ENCODE assay signal across 9 cellular contexts in genomic region chr12:124294686-124295315, GRCh38. TPM values are rescaled to one million over a fixed set of nuclear protein-coding genes. Genes with fewer than 3 reads are reported as not detected.
DNase-seq lines count a peak whose midpoint lies in the region; ATAC-seq and TF ChIP-seq lines count a peak whose summit lies in the region.
"Had no signal": no experiment of that assay in that cellular context is flagged by ENCODE, and none has a peak within 500 bp of the region (broad histone marks: within the 10 kb centered on the region; RNA-seq: fewer than 3 reads in every experiment).

Gene RFLNA, plus strand, starts transcription at chr12:124295093. Its CDS starts 337 bp downstream, at chr12:124295430.

- TF ChIP-seq CTCF in retinal pigment epithelial cell (conservative IDR thresholded peaks at IDR 0.05; ENCODE audit: low read depth, low read length), result no peak
- no peak for TF ChIP-seq CTCF in GM20000 (IDR thresholded peaks at IDR 0.05; ENCODE audit: extremely low read depth, missing control alignments)

- no peaks in the 10 kb centered on the region for H3K36me3 Mint-ChIP-seq in activated CD8-positive, alpha-beta T cell treated with anti-CD3 and anti-CD28 coated beads, Interleukin-2, amount 10 ng/mL, durations not matched to agents 7 days and 5 days (ENCODE audit: low read depth)
- H3K36me3 Mint-ChIP-seq: activated naive CD8-positive, alpha-beta T cell had no signal

- no peak within 1 kb of the TSS for H3K27ac ChIP-seq in right cardiac atrium (ENCODE audit: low read length)

- no peaks in the 10 kb centered on the region for H3K9me3 Mint-ChIP-seq in activated CD8-positive, alpha-beta T cell treated with anti-CD3 and anti-CD28 coated beads, Interleukin-2, amount 10 ng/mL, durations not matched to agents 7 days and 5 days (ENCODE audit: insufficient read depth)

- CTCF ChIA-PET in activated CD8-positive, alpha-beta T cell treated with anti-CD3 and anti-CD28 coated beads, Interleukin-2, amount 10 ng/mL, durations not matched to agents 7 days and 5 days (lab: Charles Lee), result no interaction called here

- peaks cover 38% of the 10 kb centered on the region for H3K27me3 Mint-ChIP-seq in activated CD8-positive, alpha-beta T cell treated with anti-CD3 and anti-CD28 coated beads, Interleukin-2, amount 10 ng/mL, durations not matched to agents 7 days and 5 days (ENCODE audit: low read depth)

- 3% methylated on average over 63 of the region's 63 CpGs for WGBS in right cardiac atrium

- H3K9me3 ChIP-seq in right cardiac atrium (ENCODE audit: control insufficient read depth, low read length), result no peaks in the 10 kb centered on the region

- no peak within 1 kb of the TSS for H3K27ac Mint-ChIP-seq in activated CD8-positive, alpha-beta T cell treated with anti-CD3 and anti-CD28 coated beads, Interleukin-2, amount 10 ng/mL, durations not matched to agents 7 days and 5 days
- H3K27ac Mint-ChIP-seq: activated naive CD8-positive, alpha-beta T cell had no signal

- no peaks in the 10 kb centered on the region for H3K4me1 ChIP-seq in right cardiac atrium (ENCODE audit: control insufficient read depth, insufficient read depth, low read length)

- DNase-seq in GM03348 (ENCODE audit: low spot score) (peak; percentile 79), right cardiac atrium (peak in 1 of 3 donors; percentile 72), retinal pigment epithelial cell (ENCODE audit: low read depth) (no peak), GM20000 (ENCODE audit: low spot score) (no peak), NCI-H2081 treated with DMSO at 0.1 percent for 48 hours (lab: John Stamatoyannopoulos, UW) (no peak)
- no peak for DNase-seq in activated CD8-positive, alpha-beta T cell treated with anti-CD3 and anti-CD28 coated beads, Interleukin-2, amount 10 ng/mL, durations not matched to agents 7 days and 5 days

- ATAC-seq in activated CD8-positive, alpha-beta T cell treated with anti-CD3 and anti-CD28 coated beads, Interleukin-2, amount 10 ng/mL, durations not matched to agents 7 days and 5 days, result peak; percentile 37
- ATAC-seq in right cardiac atrium (peak; percentile 74), HG03571 (IDR thresholded peaks at IDR 0.05; ENCODE audit: unreplicated experiment) (no peak), GM21619 (IDR thresholded peaks at IDR 0.05; ENCODE audit: unreplicated experiment) (no peak)

- peak within 1 kb of the TSS; percentile 45 for H3K4me3 ChIP-seq in right cardiac atrium (ENCODE audit: low read length)
- H3K4me3 ChIP-seq in retinal pigment epithelial cell (ENCODE audit: low read length), result peak within 1 kb of the TSS; percentile 46

- POLR2A ChIA-PET in activated CD8-positive, alpha-beta T cell treated with anti-CD3 and anti-CD28 coated beads, Interleukin-2, amount 10 ng/mL, durations not matched to agents 7 days and 5 days (lab: Charles Lee), result no interaction called here

- H3K27me3 ChIP-seq in right cardiac atrium (ENCODE audit: control insufficient read depth, insufficient read depth), result no peaks in the 10 kb centered on the region

- no peak within 1 kb of the TSS for H3K4me3 Mint-ChIP-seq in activated CD8-positive, alpha-beta T cell treated with anti-CD3 and anti-CD28 coated beads, Interleukin-2, amount 10 ng/mL, durations not matched to agents 7 days and 5 days
- H3K4me3 Mint-ChIP-seq: activated naive CD8-positive, alpha-beta T cell had no signal

- no peaks in the 10 kb centered on the region for H3K4me1 Mint-ChIP-seq in activated CD8-positive, alpha-beta T cell treated with anti-CD3 and anti-CD28 coated beads, Interleukin-2, amount 10 ng/mL, durations not matched to agents 7 days and 5 days (ENCODE audit: low read depth)

- intact Hi-C loops in right cardiac atrium (cut with DNase I), result no loop called here

RNA-seq across cellular contexts. Expression of gene RFLNA, which starts in this region (rescaled TPM):
- not detected for total RNA-seq in activated CD8-positive, alpha-beta T cell treated with anti-CD3 and anti-CD28 coated beads, Interleukin-2, amount 10 ng/mL, durations not matched to agents 7 days and 5 days
- total RNA-seq in right cardiac atrium, result under 1 TPM; 0.22 to 0.82 (median 0.50) TPM
- 0.61 TPM for polyA plus RNA-seq in right cardiac atrium

Comparison
In these comparisons a context has a peak if more than half of its experiments do, and no peak if none do; other contexts are left out.
1. Peak in ATAC-seq in activated CD8-positive, alpha-beta T cell treated with anti-CD3 and anti-CD28 coated beads, Interleukin-2, amount 10 ng/mL, durations not matched to agents 7 days and 5 days; RNA of the gene not detected or under 1 TPM.
2. Peak in ATAC-seq and H3K4me3 ChIP-seq in right cardiac atrium; RNA of the gene not detected or under 1 TPM.